In the genomic region with DNA sequence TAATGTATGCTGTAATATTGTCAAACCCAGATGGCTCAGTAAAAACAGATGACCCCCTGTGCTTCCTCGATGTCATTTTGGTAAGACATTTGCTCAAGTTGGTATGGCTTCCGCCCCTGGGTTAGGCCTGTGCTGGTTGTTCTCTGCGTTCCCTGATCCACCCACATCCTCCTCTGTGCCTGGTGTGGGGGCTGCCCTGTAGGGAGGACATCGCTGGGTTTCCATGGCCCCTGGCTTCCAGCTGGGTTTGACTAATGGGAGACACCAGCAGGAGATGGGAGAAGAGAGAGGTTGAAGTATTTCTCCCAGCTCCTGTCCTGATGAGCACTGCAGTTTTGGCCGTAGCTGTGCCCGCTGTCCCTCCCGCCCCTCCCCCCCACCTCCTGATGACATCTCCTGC, we compare ENCODE assay signal across 16 cellular contexts. TPM values are rescaled to one million over a fixed set of nuclear protein-coding genes. Genes with fewer than 3 reads are reported as not detected.
DNase-seq lines count a peak whose midpoint lies in the region; ATAC-seq, FAIRE-seq and TF ChIP-seq lines count a peak whose summit lies in the region.
"Had no signal": no experiment of that assay in that cellular context is flagged by ENCODE, and none has a peak within 500 bp of the region (broad histone marks: within the 10 kb centered on the region; RNA-seq: fewer than 3 reads in every experiment).

No MANE protein-coding gene starts in this region.

- no peak overlapping the region for H4K8ac ChIP-seq in IMR-90 (ENCODE audit: low read depth in 2 of 2, low read length in 2 of 2)
- no peak overlapping the region for H4K8ac ChIP-seq in mesenchymal stem cell (ENCODE audit: low read length)

- no peak overlapping the region for H2AK5ac ChIP-seq in IMR-90 (ENCODE audit: low read depth, low read length)
- H2AK5ac ChIP-seq in mesenchymal stem cell (ENCODE audit: low read length, severe bottlenecking): no peak overlapping the region

- intact Hi-C loops in IMR-90 (cut with micrococcal nuclease): no loop called here
- intact Hi-C loops in K562 (cut with micrococcal nuclease): no loop called here

- TF ChIP-seq RAD21 in IMR-90 (IDR thresholded peaks at IDR 0.05; ENCODE audit: low read length) (no peak), K562 (CRISPR knock-in tag; conservative IDR thresholded peaks at IDR 0.05 in 1 of 2, IDR thresholded peaks at IDR 0.05 in 1 of 2) (no peak)

- no peak overlapping the region; the same call in 1 of the 2 replicates for H3K18ac ChIP-seq in IMR-90 (ENCODE audit: low read depth, low read length)
- H3K18ac ChIP-seq in mesenchymal stem cell (ENCODE audit: low read depth in 1 of 2, low read length in 2 of 2): no peak overlapping the region

- no peaks in the 10 kb centered on the region; a peak in 1 of 4 replicates for H3K79me1 ChIP-seq in IMR-90 (ENCODE audit: low read depth in 1 of 2, low read length in 2 of 2)
- no peaks in the 10 kb centered on the region for H3K79me1 ChIP-seq in mesenchymal stem cell (replicated peaks; ENCODE audit: low read length, poor library complexity, severe bottlenecking)

- no peak for TF ChIP-seq POLR2A in IMR-90 (IDR thresholded peaks at IDR 0.05; ENCODE audit: low read depth, low read length)
- TF ChIP-seq POLR2A in K562 (conservative IDR thresholded peaks at IDR 0.05): no peak

- no peaks in the 10 kb centered on the region for H3K9me3 ChIP-seq in IMR-90 (ENCODE audit: control insufficient read depth, insufficient read depth, low read length)
- H3K9me3 ChIP-seq in K562 (replicated peaks; ENCODE audit: control insufficient read depth, insufficient read depth, low read depth, low read length): no peaks in the 10 kb centered on the region
- H3K9me3 ChIP-seq in mesenchymal stem cell (ENCODE audit: control insufficient read depth, low read length): no peaks in the 10 kb centered on the region
- H3K9me3 ChIP-seq in thoracic aorta: no peaks in the 10 kb centered on the region
- H3K9me3 ChIP-seq: MG63 had no signal

- no peak overlapping the region for H2AFZ ChIP-seq in IMR-90 (replicated peaks; ENCODE audit: low read length, poor library complexity)
- H2AFZ ChIP-seq in K562 (ENCODE audit: low read depth, low read length): no peak overlapping the region
- no peak overlapping the region for H2AFZ ChIP-seq in mesenchymal stem cell (ENCODE audit: low read depth, low read length)

- H3K27me3 ChIP-seq in IMR-90 (ENCODE audit: control insufficient read depth, insufficient read depth, low read length) (no peaks in the 10 kb centered on the region), K562 (ENCODE audit: control insufficient read depth in 2 of 2, insufficient read depth in 2 of 2, low read length in 2 of 2) (no peaks in the 10 kb centered on the region), mesenchymal stem cell (ENCODE audit: control insufficient read depth in 1 of 2, insufficient read depth in 1 of 2, low read length in 2 of 2) (peaks cover 0 to 21% of the 10 kb centered on the region in 2 experiments), thoracic aorta (replicated peaks; ENCODE audit: insufficient read depth) (no peaks in the 10 kb centered on the region)
- H3K27me3 ChIP-seq: MG63 had no signal

- WGBS in IMR-90 (ENCODE audit: extremely low coverage in 2 of 2, insufficient read length in 1 of 2), 2 experiments: no CpG with 5 or more reads among the region's 7 CpGs
- 14% methylated on average over 4 of the region's 7 CpGs for WGBS in K562 (ENCODE audit: insufficient coverage, low coverage, missing lambda C conversion rate)
- 93% methylated on average over 5 of the region's 7 CpGs for WGBS in mesenchymal stem cell

- no peak overlapping the region for H2BK20ac ChIP-seq in IMR-90 (ENCODE audit: low read depth, low read length)

- H3K56ac ChIP-seq in IMR-90 (ENCODE audit: extremely low read depth, insufficient read depth, low read length): no peak overlapping the region

- H3K79me2 ChIP-seq in K562 (ENCODE audit: control insufficient read depth, insufficient read depth, low read length): no peaks in the 10 kb centered on the region

- TF ChIP-seq CTCF in IMR-90 (conservative IDR thresholded peaks at IDR 0.05; ENCODE audit: low read depth, low read length): no peak
- TF ChIP-seq CTCF in K562 (IDR thresholded peaks at IDR 0.05 in 2 of 3, conservative IDR thresholded peaks at IDR 0.05 in 1 of 3; ENCODE audit: insufficient read depth in 2 of 3, low read depth in 1 of 3, low read length in 3 of 3): no peak
- no peak for TF ChIP-seq CTCF in thoracic aorta (IDR thresholded peaks at IDR 0.05)

- no peak overlapping the region for H3K14ac ChIP-seq in IMR-90 (replicated peaks; ENCODE audit: low read depth, low read length)
- no peak overlapping the region for H3K14ac ChIP-seq in mesenchymal stem cell (ENCODE audit: low read length in 2 of 2)

- H3K27ac ChIP-seq in IMR-90 (ENCODE audit: insufficient read depth, low read length) (no peak overlapping the region), K562 (ENCODE audit: extremely low read depth, low read depth, low read length) (no peak overlapping the region), mesenchymal stem cell (ENCODE audit: low read length, poor library complexity, severe bottlenecking) (no peak overlapping the region), thoracic aorta (peak overlapping the region; percentile 98 to 99)
- H3K27ac ChIP-seq: KMS-11 had no signal

- 0 out of 2 replicates have a peak overlapping the region, but pooled peaks have one; percentile 21 for H2BK120ac ChIP-seq in IMR-90 (ENCODE audit: low read depth, low read length)
- no peak overlapping the region for H2BK120ac ChIP-seq in mesenchymal stem cell (ENCODE audit: low read depth, low read length)

- in situ Hi-C loops in IMR-90 (cut with MboI; ENCODE audit: low sequenced_read_pairs): no loop called here
- in situ Hi-C loops in K562 (cut with MboI): no loop called here

- H3K23ac ChIP-seq in IMR-90 (ENCODE audit: low read depth, low read length) (no peak overlapping the region), mesenchymal stem cell (ENCODE audit: low read length in 2 of 2) (no peak overlapping the region)

- BruUV-seq in IMR-90 (replicated peaks; lab: Mats Ljungman, UMichigan) (no TSS peak), K562 (replicated peaks; lab: Mats Ljungman, UMichigan) (no TSS peak)

- peaks cover 17% of the 10 kb centered on the region for H3K9me1 ChIP-seq in IMR-90 (ENCODE audit: insufficient read depth, low read length)
- H3K9me1 ChIP-seq in K562 (ENCODE audit: control insufficient read depth, insufficient read depth, low read length): no peaks in the 10 kb centered on the region

- FAIRE-seq in K562 (lab: Jason Lieb, UNC): no peak

- CTCF ChIA-PET in IMR-90 (lab: Yijun Ruan, JAX) (no interaction called here), K562 (lab: Yijun Ruan, JAX; ENCODE audit: low intra/inter-chr PET ratio) (no interaction called here)

- no peak overlapping the region for H2BK15ac ChIP-seq in IMR-90 (ENCODE audit: low read depth, low read length)
- H2BK15ac ChIP-seq in mesenchymal stem cell (ENCODE audit: low read depth, poor library complexity, severe bottlenecking): no peak overlapping the region

- H4K5ac ChIP-seq in IMR-90 (ENCODE audit: low read depth, low read length): no peak overlapping the region

- H2BK5ac ChIP-seq in IMR-90 (ENCODE audit: low read depth, low read length, poor library complexity, severe bottlenecking) (no peak overlapping the region), mesenchymal stem cell (ENCODE audit: low read depth, low read length, poor library complexity, severe bottlenecking) (no peak overlapping the region)

- peak overlapping the region; percentile 20 to 79 for H2BK12ac ChIP-seq in mesenchymal stem cell (ENCODE audit: low read length in 2 of 2)

- H4K91ac ChIP-seq in IMR-90 (ENCODE audit: insufficient read depth, low read depth, low read length) (no peak overlapping the region), mesenchymal stem cell (ENCODE audit: low read length) (peak overlapping the region; percentile 2)

- H3K4ac ChIP-seq in IMR-90 (ENCODE audit: low read depth, low read length) (no peak overlapping the region), mesenchymal stem cell (ENCODE audit: low read depth in 1 of 2, low read length in 2 of 2) (no peak overlapping the region)

- H3K4me3 ChIP-seq in IMR-90 (ENCODE audit: insufficient read depth, low read depth, low read length): no peak overlapping the region
- H3K4me3 ChIP-seq in K562: no peak overlapping the region
- no peak overlapping the region for H3K4me3 ChIP-seq in mesenchymal stem cell (ENCODE audit: insufficient read depth in 1 of 2, low read depth in 1 of 2, low read length in 2 of 2)
- no peak overlapping the region for H3K4me3 ChIP-seq in thoracic aorta
- H3K4me3 ChIP-seq: MG63 had no signal

- ATAC-seq in IMR-90 (ENCODE audit: low read depth): no peak
- peak; percentile 36 for ATAC-seq in K562
- no peak for ATAC-seq in thoracic aorta (ENCODE audit: insufficient number of reproducible peaks, low FRiP score, low read depth)
- no peak for ATAC-seq in GM19467 (IDR thresholded peaks at IDR 0.05; ENCODE audit: unreplicated experiment)

- H3K4me2 ChIP-seq in IMR-90 (ENCODE audit: low read depth, low read length) (no peak overlapping the region), K562 (ENCODE audit: insufficient read depth, low read length) (no peak overlapping the region), mesenchymal stem cell (ENCODE audit: low read length, poor library complexity, severe bottlenecking) (no peak overlapping the region)
- H3K4me2 ChIP-seq: KMS-11 had no signal

- H3K9ac ChIP-seq in IMR-90 (ENCODE audit: low read depth, low read length) (no peak overlapping the region), K562 (ENCODE audit: insufficient read depth in 1 of 2, low read depth in 2 of 2, low read length in 2 of 2) (no peak overlapping the region), mesenchymal stem cell (ENCODE audit: low read length) (no peak overlapping the region)
- H3K9ac ChIP-seq: KMS-11 had no signal

- no peak for TF ChIP-seq EP300 in K562 (IDR thresholded peaks at IDR 0.05; ENCODE audit: low read length)

- H3K36me3 ChIP-seq in IMR-90 (ENCODE audit: control insufficient read depth, insufficient read depth, low read length) (no peaks in the 10 kb centered on the region), K562 (ENCODE audit: control insufficient read depth, insufficient read depth, low read length) (no peaks in the 10 kb centered on the region), mesenchymal stem cell (ENCODE audit: control insufficient read depth in 1 of 2, insufficient read depth in 2 of 2, low read depth in 1 of 2, low read length in 2 of 2) (no peaks in the 10 kb centered on the region), thoracic aorta (no peaks in the 10 kb centered on the region)
- H3K36me3 ChIP-seq: MG63 had no signal

- DNase-seq in IMR-90: no peak
- DNase-seq in K562 (ENCODE audit: extremely low read depth in 1 of 4, low spot score in 3 of 4): no peak
- DNase-seq in mesenchymal stem cell: no peak
- DNase-seq in thoracic aorta (ENCODE audit: low spot score): no peak
- DNase-seq in germinal center (ENCODE audit: low spot score): no peak
- DNase-seq in middle frontal gyrus (ENCODE audit: extremely low spot score, low spot score): no peak
- DNase-seq: COR-L47, H7, MG63, NCI-H1092, NCI-H187 treated with DMSO at 0.1 percent for 48 hours, NCI-H446, OCI-M1, SIG-M5 had no signal

- H4K20me1 ChIP-seq in IMR-90 (ENCODE audit: insufficient read depth, low read length) (no peaks in the 10 kb centered on the region; the same call in 1 of the 2 replicates), K562 (replicated peaks; ENCODE audit: control insufficient read depth, insufficient read depth, low read length) (no peaks in the 10 kb centered on the region)

- H3K4me1 ChIP-seq in IMR-90 (ENCODE audit: control insufficient read depth, insufficient read depth, low read length) (peaks cover 21% of the 10 kb centered on the region), K562 (replicated peaks in 1 of 2; ENCODE audit: control insufficient read depth in 2 of 2, insufficient read depth in 2 of 2, low read length in 2 of 2) (peaks cover 0 to 11% of the 10 kb centered on the region in 2 experiments; a peak in 3 of 5 replicates), mesenchymal stem cell (ENCODE audit: control insufficient read depth, insufficient read depth, low read depth, low read length) (peaks cover 16% of the 10 kb centered on the region), thoracic aorta (ENCODE audit: control insufficient read depth in 1 of 2, low read depth in 2 of 2) (peaks cover 43 to 68% of the 10 kb centered on the region in 2 donors)

- POLR2A ChIA-PET in IMR-90 (lab: Charles Lee; ENCODE audit: unreplicated experiment): no interaction called here
- POLR2A ChIA-PET in K562 (lab: Yijun Ruan, JAX): interaction anchor here (0.5 kb wide), 1 partner anchor 35 kb away, joined by 3 read pairs; no protein-coding TSS in a partner anchor

- dilution Hi-C loops in IMR-90 (cut with HindIII; ENCODE audit: low sequenced_read_pairs, unreplicated experiment): no loop called here

- H2AK9ac ChIP-seq in IMR-90 (replicated peaks; ENCODE audit: low read depth, low read length, poor library complexity): no peak overlapping the region

RNA-seq across cellular contexts. Expression of gene MFAP4, which starts 4.4 kb away (rescaled TPM):
- total RNA-seq in IMR-90 (2012; rRNA removed): 5.0 and 7.0 TPM in 2 replicates
- polyA plus RNA-seq in IMR-90 (2012; rRNA removed): 69.5 and 71.6 TPM in 2 replicates
- polyA plus RNA-seq in IMR-90 (2012; cell fraction: cytosol; rRNA removed): 64.0 and 103 TPM in 2 replicates
- 30.2 and 36.0 TPM in 2 replicates for polyA plus RNA-seq in IMR-90 (2012; cell fraction: nucleus; rRNA removed; ENCODE audit: low replicate concordance)
- total RNA-seq in K562 (2011; cell fraction: chromatin; rRNA removed; ENCODE audit: low replicate concordance): not detected in 2 replicates
- total RNA-seq in K562 (2011; cell fraction: nucleolus; rRNA removed): not detected in 2 replicates
- total RNA-seq in K562 (2011; cell fraction: nucleoplasm; rRNA removed): not detected in 2 replicates
- total RNA-seq in K562 (2014; rRNA removed): not detected in 2 replicates
- not detected in 2 replicates for total RNA-seq in K562 (2014; rRNA removed; fragmentation: Illumina TruSeq; extraction: Trizol)
- not detected in 2 replicates for total RNA-seq in K562 (2015; rRNA removed; fragmentation: Illumina TruSeq; extraction: Trizol)
- 0.24 and 0.36 TPM in 2 replicates for total RNA-seq in K562 (2021)
- polyA plus RNA-seq in K562 (2011; rRNA removed): not detected in 2 replicates
- polyA plus RNA-seq in K562 (2011; cell fraction: cytosol; rRNA removed): not detected in 2 replicates
- not detected in 2 replicates for polyA plus RNA-seq in K562 (2011; cell fraction: nucleus; rRNA removed)
- 1.0 TPM in 1 of 2 replicates, not detected in the other for polyA plus RNA-seq in K562 (2012)
- polyA plus RNA-seq in K562 (2014; fragmentation: Illumina TruSeq; extraction: Trizol): not detected in 2 replicates
- under 1 TPM in 1 of 2 experiments, not detected in 1; 0.07 TPM for polyA plus RNA-seq in K562 (2014; fragmentation: Nextera tagmentation; extraction: Ambion mirVana)
- not detected in 2 replicates for polyA plus RNA-seq in K562 (2014; rRNA removed)
- not detected in 2 replicates for polyA minus RNA-seq in K562 (2011; rRNA and poly(A)+ RNA removed)
- polyA minus RNA-seq in K562 (2011; cell fraction: cytosol; rRNA and poly(A)+ RNA removed): not detected in 2 replicates
- polyA minus RNA-seq in K562 (2011; cell fraction: nucleus; rRNA and poly(A)+ RNA removed): not detected in 2 replicates
- polyA plus RNA-seq in mesenchymal stem cell (2013, experiment 1 of 2): 238 TPM
- polyA plus RNA-seq in mesenchymal stem cell (2013, experiment 2 of 2): 237 TPM
- total RNA-seq in thoracic aorta: 100 to 1,000 TPM; 425 to 501 TPM

RNA-seq across cellular contexts. Expression of gene MAPK7, which starts 13.1 kb away (rescaled TPM):
- total RNA-seq in IMR-90 (2012; rRNA removed) (6.4 and 9.7 TPM in 2 replicates), K562 (2014; rRNA removed) (2.5 and 4.5 TPM in 2 replicates), K562 (2014; rRNA removed; fragmentation: Illumina TruSeq; extraction: Trizol) (1.1 TPM in 2 replicates), K562 (2015; rRNA removed; fragmentation: Illumina TruSeq; extraction: Trizol) (2.5 and 2.7 TPM in 2 replicates), K562 (2021) (7.4 and 7.5 TPM in 2 replicates), thoracic aorta (10 to 100 TPM; 49.2 to 51.2 TPM)
- polyA plus RNA-seq in IMR-90 (2012; rRNA removed) (20.7 and 25.4 TPM in 2 replicates), K562 (2011; rRNA removed) (2.5 and 2.9 TPM in 2 replicates), K562 (2014; fragmentation: Illumina TruSeq; extraction: Trizol) (3.3 and 5.5 TPM in 2 replicates), K562 (2014; fragmentation: Nextera tagmentation; extraction: Ambion mirVana) (under 1 TPM; 0.46 to 0.68 TPM), K562 (2014; rRNA removed) (4.3 and 6.2 TPM in 2 replicates)
- 31.6 and 31.9 TPM in 2 replicates for polyA plus RNA-seq in IMR-90 (2012; cell fraction: cytosol; rRNA removed)
- 48.2 and 94.1 TPM in 2 replicates for polyA plus RNA-seq in IMR-90 (2012; cell fraction: nucleus; rRNA removed; ENCODE audit: low replicate concordance)
- total RNA-seq in K562 (2011; cell fraction: chromatin; rRNA removed; ENCODE audit: low replicate concordance): 7.3 and 21.2 TPM in 2 replicates
- 8.8 and 12.7 TPM in 2 replicates for total RNA-seq in K562 (2011; cell fraction: nucleolus; rRNA removed)
- 5.4 and 6.3 TPM in 2 replicates for total RNA-seq in K562 (2011; cell fraction: nucleoplasm; rRNA removed)
- 2.3 and 4.4 TPM in 2 replicates for polyA plus RNA-seq in K562 (2011; cell fraction: cytosol; rRNA removed)
- polyA plus RNA-seq in K562 (2011; cell fraction: nucleus; rRNA removed): 8.0 and 15.0 TPM in 2 replicates
- polyA plus RNA-seq in K562 (2012): 5.2 and 6.4 TPM in 2 replicates
- polyA minus RNA-seq in K562 (2011; rRNA and poly(A)+ RNA removed): 4.3 and 5.0 TPM in 2 replicates
- 2.9 and 5.5 TPM in 2 replicates for polyA minus RNA-seq in K562 (2011; cell fraction: cytosol; rRNA and poly(A)+ RNA removed)
- polyA minus RNA-seq in K562 (2011; cell fraction: nucleus; rRNA and poly(A)+ RNA removed): 14.0 and 14.4 TPM in 2 replicates
- polyA plus RNA-seq in mesenchymal stem cell (2013, experiment 1 of 2): 33.6 TPM
- polyA plus RNA-seq in mesenchymal stem cell (2013, experiment 2 of 2): 30.7 TPM

RNA-seq across cellular contexts. Expression of gene RNF112, which starts 19.6 kb away (rescaled TPM):
- 1.7 and 2.5 TPM in 2 replicates for total RNA-seq in IMR-90 (2012; rRNA removed)
- 5.5 and 5.7 TPM in 2 replicates for polyA plus RNA-seq in IMR-90 (2012; rRNA removed)
- polyA plus RNA-seq in IMR-90 (2012; cell fraction: cytosol; rRNA removed): 2.2 and 2.8 TPM in 2 replicates
- polyA plus RNA-seq in IMR-90 (2012; cell fraction: nucleus; rRNA removed; ENCODE audit: low replicate concordance): 32.3 and 51.9 TPM in 2 replicates
- not detected in 2 replicates for total RNA-seq in K562 (2011; cell fraction: chromatin; rRNA removed; ENCODE audit: low replicate concordance)
- not detected in 2 replicates for total RNA-seq in K562 (2011; cell fraction: nucleolus; rRNA removed)
- not detected in 2 replicates for total RNA-seq in K562 (2011; cell fraction: nucleoplasm; rRNA removed)
- total RNA-seq in K562 (2014; rRNA removed): 0.05 TPM in 1 of 2 replicates, not detected in the other
- total RNA-seq in K562 (2014; rRNA removed; fragmentation: Illumina TruSeq; extraction: Trizol): not detected in 2 replicates
- not detected in 2 replicates for total RNA-seq in K562 (2015; rRNA removed; fragmentation: Illumina TruSeq; extraction: Trizol)
- total RNA-seq in K562 (2021): not detected in 2 replicates
- polyA plus RNA-seq in K562 (2011; rRNA removed): not detected in 2 replicates
- not detected in 2 replicates for polyA plus RNA-seq in K562 (2011; cell fraction: cytosol; rRNA removed)
- polyA plus RNA-seq in K562 (2011; cell fraction: nucleus; rRNA removed): 0.08 and 0.13 TPM in 2 replicates
- polyA plus RNA-seq in K562 (2012): 0.11 TPM in 1 of 2 replicates, not detected in the other
- not detected in 2 replicates for polyA plus RNA-seq in K562 (2014; fragmentation: Illumina TruSeq; extraction: Trizol)
- polyA plus RNA-seq in K562 (2014; fragmentation: Nextera tagmentation; extraction: Ambion mirVana): not detected
- polyA plus RNA-seq in K562 (2014; rRNA removed): not detected in 2 replicates
- polyA minus RNA-seq in K562 (2011; rRNA and poly(A)+ RNA removed): not detected in 2 replicates
- not detected in 2 replicates for polyA minus RNA-seq in K562 (2011; cell fraction: cytosol; rRNA and poly(A)+ RNA removed)
- not detected in 2 replicates for polyA minus RNA-seq in K562 (2011; cell fraction: nucleus; rRNA and poly(A)+ RNA removed)
- polyA plus RNA-seq in mesenchymal stem cell (2013, experiment 1 of 2): 0.08 TPM
- 0.08 TPM for polyA plus RNA-seq in mesenchymal stem cell (2013, experiment 2 of 2)
- 1 to 10 TPM; 2.8 to 8.3 TPM for total RNA-seq in thoracic aorta

RNA-seq across cellular contexts. Expression of gene B9D1, which starts 28.9 kb away (rescaled TPM):
- total RNA-seq in IMR-90 (2012; rRNA removed): 23.3 and 42.5 TPM in 2 replicates
- polyA plus RNA-seq in IMR-90 (2012; rRNA removed): 43.8 and 54.9 TPM in 2 replicates
- 53.7 and 71.4 TPM in 2 replicates for polyA plus RNA-seq in IMR-90 (2012; cell fraction: cytosol; rRNA removed)
- 30.7 and 46.9 TPM in 2 replicates for polyA plus RNA-seq in IMR-90 (2012; cell fraction: nucleus; rRNA removed; ENCODE audit: low replicate concordance)
- total RNA-seq in K562 (2011; cell fraction: chromatin; rRNA removed; ENCODE audit: low replicate concordance): 15.4 and 25.4 TPM in 2 replicates
- 22.5 and 35.0 TPM in 2 replicates for total RNA-seq in K562 (2011; cell fraction: nucleolus; rRNA removed)
- total RNA-seq in K562 (2011; cell fraction: nucleoplasm; rRNA removed): 21.7 and 23.8 TPM in 2 replicates
- total RNA-seq in K562 (2014; rRNA removed): 24.0 and 24.9 TPM in 2 replicates
- total RNA-seq in K562 (2014; rRNA removed; fragmentation: Illumina TruSeq; extraction: Trizol): 7.6 and 10.3 TPM in 2 replicates
- total RNA-seq in K562 (2015; rRNA removed; fragmentation: Illumina TruSeq; extraction: Trizol): 8.9 and 10.0 TPM in 2 replicates
- total RNA-seq in K562 (2021): 12.7 and 15.0 TPM in 2 replicates
- 23.4 and 28.0 TPM in 2 replicates for polyA plus RNA-seq in K562 (2011; rRNA removed)
- polyA plus RNA-seq in K562 (2011; cell fraction: cytosol; rRNA removed): 26.8 and 45.5 TPM in 2 replicates
- polyA plus RNA-seq in K562 (2011; cell fraction: nucleus; rRNA removed): 43.7 and 59.8 TPM in 2 replicates
- 14.9 and 22.4 TPM in 2 replicates for polyA plus RNA-seq in K562 (2012)
- polyA plus RNA-seq in K562 (2014; fragmentation: Illumina TruSeq; extraction: Trizol): 14.3 and 18.9 TPM in 2 replicates
- polyA plus RNA-seq in K562 (2014; fragmentation: Nextera tagmentation; extraction: Ambion mirVana): 10 to 100 TPM in 1 of 2 experiments, 1 to 10 TPM in 1; 9.5 to 17.9 TPM
- polyA plus RNA-seq in K562 (2014; rRNA removed): 26.5 and 28.8 TPM in 2 replicates
- 7.7 and 16.5 TPM in 2 replicates for polyA minus RNA-seq in K562 (2011; rRNA and poly(A)+ RNA removed)
- 6.1 and 8.9 TPM in 2 replicates for polyA minus RNA-seq in K562 (2011; cell fraction: cytosol; rRNA and poly(A)+ RNA removed)
- polyA minus RNA-seq in K562 (2011; cell fraction: nucleus; rRNA and poly(A)+ RNA removed): 11.6 and 13.3 TPM in 2 replicates
- polyA plus RNA-seq in mesenchymal stem cell (2013, experiment 1 of 2): 30.2 TPM
- polyA plus RNA-seq in mesenchymal stem cell (2013, experiment 2 of 2): 30.8 TPM
- 10 to 100 TPM in 1 of 2 donors, 1 to 10 TPM in 1; 6.3 to 33.4 TPM for total RNA-seq in thoracic aorta

Comparison
In these comparisons a context has a peak if more than half of its experiments do, and no peak if none do; other contexts are left out.
1. H3K27ac ChIP-seq: peak in thoracic aorta (2 of 2); none in IMR-90 (single experiment), K562 (single experiment) and mesenchymal stem cell (single experiment).
2. RNA of gene MFAP4, which starts 4.4 kb away (total RNA-seq): 425 to 501 TPM in thoracic aorta; 5.0 to 7.0 TPM in IMR-90 and 0.24 to 0.36 TPM in K562; every median in the first group is over 10 times any median in the second.